30 cellular contexts compared by ENCODE assay signal in genomic region chr11:122653911-122654310, GRCh38. TPM values are rescaled to one million over a fixed set of nuclear protein-coding genes. Genes with fewer than 3 reads are reported as not detected.
A peak's percentile ranks its signal among the peaks of the same experiment; 100 is the strongest.
DNase-seq lines count a peak whose midpoint lies in the region; ATAC-seq and TF ChIP-seq lines count a peak whose summit lies in the region.
"Had no signal": no experiment of that assay in that cellular context is flagged by ENCODE, and none has a peak within 500 bp of the region (broad histone marks: within the 10 kb centered on the region; RNA-seq: fewer than 3 reads in every experiment).

No MANE protein-coding gene starts in this region.

- H3K4me1 ChIP-seq in neural progenitor cell (peaks cover 3% of the 10 kb centered on the region), left lung (peaks cover 3 to 51% of the 10 kb centered on the region in 2 donors)

- no peaks in the 10 kb centered on the region for H3K9me3 ChIP-seq in neural progenitor cell (ENCODE audit: low read depth)
- no peaks in the 10 kb centered on the region for H3K9me3 ChIP-seq in left lung
- H3K9me3 ChIP-seq: esophagus squamous epithelium, vagina had no signal

- ATAC-seq in HG03108 (IDR thresholded peaks at IDR 0.05; ENCODE audit: unreplicated experiment) (no peak), left lung (no peak)
- ATAC-seq: activated T-helper 17 cell treated with anti-CD3 and anti-CD28 coated beads, Interleukin-2, amount 50 U/mL, for 72 hours; K562 had no signal

- H3K27me3 ChIP-seq in neural progenitor cell (peaks cover 57% of the 10 kb centered on the region), left lung (peaks cover 0 to 6% of the 10 kb centered on the region in 2 donors)
- H3K27me3 ChIP-seq: vagina had no signal

- H3K27ac Mint-ChIP-seq in neural progenitor cell = no peak overlapping the region
- no peak overlapping the region for H3K27ac Mint-ChIP-seq in activated naive CD4-positive, alpha-beta T cell treated with anti-CD3 and anti-CD28 coated beads, Interleukin-2, amount 10 ng/mL, durations not matched to agents 7 days and 5 days
- H3K27ac Mint-ChIP-seq: activated CD4-positive, alpha-beta T cell treated with anti-CD3 and anti-CD28 coated beads, Interleukin-2, amount 10 ng/mL, durations not matched to agents 7 days and 5 days; activated naive CD8-positive, alpha-beta T cell; activated T-helper 17 cell treated with anti-CD3 and anti-CD28 coated beads, Interleukin-2, amount 50 U/mL, for 72 hours; memory B cell had no signal

- H4K20me1 ChIP-seq in neural progenitor cell (ENCODE audit: low read depth) = peaks cover 6% of the 10 kb centered on the region

- DNase-seq in AG10803 (ENCODE audit: low read depth) (no peak), NCI-H226 (peak; percentile 43), fibroblast of mammary gland (ENCODE audit: low read depth) (peak; percentile 44), neural progenitor cell (ENCODE audit: low spot score) (no peak), left lung (no peak)
- no peak for DNase-seq in stimulated activated CD4-positive, alpha-beta T cell treated with anti-CD3 and anti-CD28 coated beads, Interleukin-15, amount 100 ng/mL, for 24 hours
- DNase-seq in activated naive CD4-positive, alpha-beta T cell treated with anti-CD3 and anti-CD28 coated beads, Interleukin-2, amount 10 ng/mL, durations not matched to agents 7 days and 5 days = no peak
- DNase-seq: activated CD4-positive, alpha-beta T cell treated with anti-CD3 and anti-CD28 coated beads, Interleukin-2, amount 10 ng/mL, durations not matched to agents 7 days and 5 days; activated CD8-positive, alpha-beta memory T cell treated with anti-CD3 and anti-CD28 coated beads, Interleukin-2, amount 50 U/mL, for 4 hours; effector memory CD4-positive, alpha-beta T cell; esophagus squamous epithelium; GDM1; glutamatergic neuron; kidney glomerular epithelial cell; MM.1S; NCI-H1417; NCI-H2081 treated with DMSO at 0.1 percent for 48 hours; NCI-H446 treated with DMSO at 0.1 percent for 48 hours; nucleus accumbens; PC-9; SHP77 treated with DMSO at 0.1 percent for 48 hours; stimulated activated CD4-positive, alpha-beta T cell treated with anti-CD3 and anti-CD28 coated beads, Interleukin-2, amount 100 ng/mL, for 24 hours; SW 1271; T1000 had no signal

- no peaks in the 10 kb centered on the region for H3K79me2 ChIP-seq in neural progenitor cell (ENCODE audit: low read depth)

- CTCF ChIA-PET in activated naive CD4-positive, alpha-beta T cell treated with anti-CD3 and anti-CD28 coated beads, Interleukin-2, amount 10 ng/mL, durations not matched to agents 7 days and 5 days (lab: Charles Lee) = interaction anchor here (1.9 kb wide), 1 partner anchor 102 kb away, joined by 6 read pairs; no protein-coding TSS in a partner anchor

- peaks cover 1% of the 10 kb centered on the region for H3K9me3 Mint-ChIP-seq in neural progenitor cell
- H3K9me3 Mint-ChIP-seq in activated naive CD4-positive, alpha-beta T cell treated with anti-CD3 and anti-CD28 coated beads, Interleukin-2, amount 10 ng/mL, durations not matched to agents 7 days and 5 days = no peaks in the 10 kb centered on the region
- H3K9me3 Mint-ChIP-seq: activated CD4-positive, alpha-beta T cell treated with anti-CD3 and anti-CD28 coated beads, Interleukin-2, amount 10 ng/mL, durations not matched to agents 7 days and 5 days; activated T-helper 17 cell treated with anti-CD3 and anti-CD28 coated beads, Interleukin-2, amount 50 U/mL, for 72 hours; memory B cell had no signal

- no peak overlapping the region for H3K9ac ChIP-seq in neural progenitor cell

- peak; percentile 31; the same call in 1 of the 2 replicates for TF ChIP-seq CTCF in AG10803 (conservative IDR thresholded peaks at IDR 0.05; ENCODE audit: low read length)
- peak; percentile 14 for TF ChIP-seq CTCF in fibroblast of mammary gland (conservative IDR thresholded peaks at IDR 0.05; ENCODE audit: control insufficient read depth, insufficient read depth, low read depth, low read length)
- TF ChIP-seq CTCF in neural progenitor cell (IDR thresholded peaks at IDR 0.05) = no peak
- TF ChIP-seq CTCF in left lung (IDR thresholded peaks at IDR 0.05) = no peak

- intact Hi-C loops in left lung (cut with DNase I) = loop anchor here in 1 of 2 donors (10.0 kb wide), 1 partner anchor 101 kb away; no protein-coding TSS in a partner anchor

- H3K36me3 ChIP-seq in neural progenitor cell (no peaks in the 10 kb centered on the region), left lung (no peaks in the 10 kb centered on the region)
- H3K36me3 ChIP-seq: esophagus squamous epithelium, vagina had no signal

- H3K4me2 ChIP-seq in neural progenitor cell = no peak overlapping the region

- H3F3A ChIP-seq in neural progenitor cell (ENCODE audit: low read depth) = peaks cover 21% of the 10 kb centered on the region

- peaks cover 7% of the 10 kb centered on the region for H3K27me3 Mint-ChIP-seq in neural progenitor cell (ENCODE audit: insufficient read depth, low read depth)
- peaks cover 65% of the 10 kb centered on the region for H3K27me3 Mint-ChIP-seq in activated naive CD4-positive, alpha-beta T cell treated with anti-CD3 and anti-CD28 coated beads, Interleukin-2, amount 10 ng/mL, durations not matched to agents 7 days and 5 days
- H3K27me3 Mint-ChIP-seq: activated naive CD8-positive, alpha-beta T cell; activated T-helper 17 cell treated with anti-CD3 and anti-CD28 coated beads, Interleukin-2, amount 50 U/mL, for 72 hours had no signal

- no peak overlapping the region for H3K4me3 ChIP-seq in AG10803 (ENCODE audit: low read length)
- no peak overlapping the region for H3K4me3 ChIP-seq in fibroblast of mammary gland (ENCODE audit: control insufficient read depth, low read depth, low read length)
- H3K4me3 ChIP-seq in neural progenitor cell = no peak overlapping the region
- no peak overlapping the region for H3K4me3 ChIP-seq in left lung
- H3K4me3 ChIP-seq: esophagus squamous epithelium, K562, PC-9, vagina had no signal

- H3K27ac ChIP-seq in neural progenitor cell (no peak overlapping the region), left lung (no peak overlapping the region)
- H3K27ac ChIP-seq: esophagus squamous epithelium, PC-9, vagina had no signal

- peak overlapping the region; percentile 52 for H3K4me3 Mint-ChIP-seq in neural progenitor cell
- no peak overlapping the region for H3K4me3 Mint-ChIP-seq in activated naive CD4-positive, alpha-beta T cell treated with anti-CD3 and anti-CD28 coated beads, Interleukin-2, amount 10 ng/mL, durations not matched to agents 7 days and 5 days
- H3K4me3 Mint-ChIP-seq: activated CD4-positive, alpha-beta T cell treated with anti-CD3 and anti-CD28 coated beads, Interleukin-2, amount 10 ng/mL, durations not matched to agents 7 days and 5 days; memory B cell had no signal

- H3K36me3 Mint-ChIP-seq in neural progenitor cell = peaks cover 2% of the 10 kb centered on the region
- H3K36me3 Mint-ChIP-seq in activated naive CD4-positive, alpha-beta T cell treated with anti-CD3 and anti-CD28 coated beads, Interleukin-2, amount 10 ng/mL, durations not matched to agents 7 days and 5 days = peaks cover 2% of the 10 kb centered on the region
- H3K36me3 Mint-ChIP-seq: activated naive CD8-positive, alpha-beta T cell; memory B cell had no signal

- H2AFZ ChIP-seq in neural progenitor cell (replicated peaks) = no peak overlapping the region
- H2AFZ ChIP-seq: PC-9 had no signal

- peaks cover 19% of the 10 kb centered on the region for H3K4me1 Mint-ChIP-seq in neural progenitor cell
- H3K4me1 Mint-ChIP-seq in activated naive CD4-positive, alpha-beta T cell treated with anti-CD3 and anti-CD28 coated beads, Interleukin-2, amount 10 ng/mL, durations not matched to agents 7 days and 5 days = peaks cover 23% of the 10 kb centered on the region

RNA-seq across cellular contexts. Expression of gene UBASH3B, which starts 1.6 kb away (rescaled TPM):
- 2.0 and 5.5 TPM in 2 replicates for total RNA-seq in neural progenitor cell (ENCODE audit: low replicate concordance)
- total RNA-seq in left lung = 10 to 100 TPM; 19.3 to 38.6 TPM

Comparison
In these comparisons a context has a peak if more than half of its experiments do, and no peak if none do; other contexts are left out.
1. DNase-seq: peak in NCI-H226 (single experiment) and fibroblast of mammary gland (single experiment); none in AG10803 (single experiment), neural progenitor cell (single experiment), stimulated activated CD4-positive, alpha-beta T cell treated with anti-CD3 and anti-CD28 coated beads, Interleukin-15, amount 100 ng/mL, for 24 hours (single experiment), activated naive CD4-positive, alpha-beta T cell treated with anti-CD3 and anti-CD28 coated beads, Interleukin-2, amount 10 ng/mL, durations not matched to agents 7 days and 5 days (single experiment) and left lung (0 of 2).
2. CTCF ChIP-seq: peak in AG10803 (single experiment) and fibroblast of mammary gland (single experiment); none in neural progenitor cell (single experiment) and left lung (0 of 2).